Comparison of ENCODE assay signal across 13 cellular contexts in genomic region chr1:59596956-59597355, GRCh38.
DNase-seq lines count a peak whose midpoint lies in the region; ATAC-seq and TF ChIP-seq lines count a peak whose summit lies in the region.
"Had no signal": no experiment of that assay in that cellular context is flagged by ENCODE, and none has a peak within 500 bp of the region (broad histone marks: within the 10 kb centered on the region; RNA-seq: fewer than 3 reads in every experiment).

No MANE protein-coding gene starts in this region.

- BruUV-seq in PC-3 (replicated peaks; lab: Mats Ljungman, UMichigan) (TSS peak; percentile 71), mammary epithelial cell (replicated peaks; lab: Mats Ljungman, UMichigan) (TSS peak; percentile 59)

- H3K9me3 ChIP-seq in PC-3 (ENCODE audit: low read length) (no peaks in the 10 kb centered on the region), mammary epithelial cell (replicated peaks; ENCODE audit: insufficient read depth, low read length) (no peaks in the 10 kb centered on the region), osteoblast (ENCODE audit: low read depth, low read length) (no peaks in the 10 kb centered on the region), thyroid gland (no peaks in the 10 kb centered on the region), upper lobe of left lung (no peaks in the 10 kb centered on the region)
- H3K9me3 ChIP-seq: BLaER1 treated with 17β-estradiol and CSF1 and Interleukin-3, amounts not matched to agents 10 nM and 100 nM; left lung had no signal

- ATAC-seq in PC-3 (no peak), upper lobe of left lung (ENCODE audit: low FRiP score in 2 of 2) (no peak)
- ATAC-seq: HCT116, left lung had no signal

- no peaks in the 10 kb centered on the region for H4K20me1 ChIP-seq in PC-3 (ENCODE audit: low read length)
- no peaks in the 10 kb centered on the region for H4K20me1 ChIP-seq in mammary epithelial cell (ENCODE audit: insufficient read depth, low read length)
- H4K20me1 ChIP-seq in osteoblast (ENCODE audit: insufficient read depth, low read length), result no peaks in the 10 kb centered on the region
- H4K20me1 ChIP-seq: BLaER1 treated with 17β-estradiol and CSF1 and Interleukin-3, amounts not matched to agents 10 nM and 100 nM had no signal

- 62% methylated on average over 1 of the region's 1 CpG for WGBS in mammary epithelial cell (ENCODE audit: low coverage, missing lambda C conversion rate)
- 100% methylated on average over 1 of the region's 1 CpG for WGBS in thyroid gland, 2 donors
- WGBS in upper lobe of left lung, 2 donors, result 96 to 100% methylated on average over 1 of the region's 1 CpG

- H2AFZ ChIP-seq in PC-3 (ENCODE audit: low read length) (peak overlapping the region; percentile 19; the same call in 1 of the 2 replicates), mammary epithelial cell (ENCODE audit: low read depth, low read length) (peak overlapping the region; percentile 70), osteoblast (ENCODE audit: low read length) (no peak overlapping the region)

- in situ Hi-C loops in mammary epithelial cell (cut with MboI; ENCODE audit: low sequenced_read_pairs in 2 of 2), result no loop called here

- dilution Hi-C loops in mammary epithelial cell (cut with HindIII; ENCODE audit: low sequenced_read_pairs), result no loop called here

- no peak for TF ChIP-seq EP300 in upper lobe of left lung (IDR thresholded peaks at IDR 0.05)

- peak overlapping the region; percentile 60 for H3K4me2 ChIP-seq in PC-3 (ENCODE audit: low read length)
- H3K4me2 ChIP-seq in mammary epithelial cell (ENCODE audit: insufficient read depth, low read depth, low read length), result peak overlapping the region; percentile 49
- no peak overlapping the region for H3K4me2 ChIP-seq in osteoblast (ENCODE audit: insufficient read depth, low read length)

- intact Hi-C loops in PC-3 (cut with micrococcal nuclease) (loop anchor here (1.0 to 10.0 kb wide), 6 partner anchors 27 to 812 kb away; partner anchors contain the start of genes FGGY and JUN), mammary epithelial cell (cut with micrococcal nuclease) (loop anchor here (2.0 to 10.0 kb wide), 3 partner anchors 76 to 812 kb away; partner anchors contain the start of gene JUN), thyroid gland (cut with DNase I) (no loop called here)

- DNase-seq in PC-3 (no peak), mammary epithelial cell (peak; percentile 70), osteoblast (ENCODE audit: insufficient read length, low spot score, missing footprints) (no peak), thyroid gland (no peak), upper lobe of left lung (no peak), HuH-7 (ENCODE audit: low spot score) (no peak)
- no peak for DNase-seq in central memory CD4-positive, alpha-beta T cell
- DNase-seq: activated T-cell treated with anti-CD3 and anti-CD28 coated beads for 4 hours, left lung, NCI-H2107, NCI-H524 treated with DMSO at 0.1 percent for 48 hours had no signal

- TF ChIP-seq POLR2A in thyroid gland (IDR thresholded peaks at IDR 0.05) (no peak), upper lobe of left lung (IDR thresholded peaks at IDR 0.05) (no peak)

- H3K27me3 ChIP-seq in PC-3 (ENCODE audit: low read length) (no peaks in the 10 kb centered on the region), mammary epithelial cell (ENCODE audit: insufficient read depth, low read length) (no peaks in the 10 kb centered on the region), osteoblast (ENCODE audit: insufficient read depth, low read length) (no peaks in the 10 kb centered on the region), thyroid gland (no peaks in the 10 kb centered on the region), upper lobe of left lung (no peaks in the 10 kb centered on the region)
- H3K27me3 ChIP-seq: BLaER1 treated with 17β-estradiol and CSF1 and Interleukin-3, amounts not matched to agents 10 nM and 100 nM; left lung had no signal

- no peaks in the 10 kb centered on the region for H3K9me2 ChIP-seq in PC-3 (replicated peaks; ENCODE audit: low read length)

- TF ChIP-seq CTCF in PC-3 (conservative IDR thresholded peaks at IDR 0.05; ENCODE audit: low read depth, low read length) (no peak), mammary epithelial cell (conservative IDR thresholded peaks at IDR 0.05 in 1 of 2, IDR thresholded peaks at IDR 0.05 in 1 of 2; ENCODE audit: extremely low read depth in 1 of 2, insufficient read depth in 1 of 2, low read depth in 1 of 2, low read length in 2 of 2) (no peak), osteoblast (IDR thresholded peaks at IDR 0.05; ENCODE audit: extremely low read depth, low read depth, low read length) (no peak), thyroid gland (IDR thresholded peaks at IDR 0.05) (no peak), upper lobe of left lung (IDR thresholded peaks at IDR 0.05) (no peak)

- H3K4me1 ChIP-seq in PC-3 (ENCODE audit: insufficient read depth, low read length) (peaks cover 25% of the 10 kb centered on the region), mammary epithelial cell (ENCODE audit: insufficient read depth, low read length) (peaks cover 40% of the 10 kb centered on the region), osteoblast (ENCODE audit: insufficient read depth, low read length) (peaks cover 15% of the 10 kb centered on the region), thyroid gland (peaks cover 12 to 20% of the 10 kb centered on the region in 2 donors), upper lobe of left lung (peaks cover 5 to 25% (median 8%) of the 10 kb centered on the region in 4 donors)

- POLR2A ChIA-PET in PC-3 (lab: Charles Lee; ENCODE audit: unreplicated experiment), result interaction anchor here (0.7 kb wide), 1 partner anchor 97 kb away, joined by 16 read pairs; no protein-coding TSS in a partner anchor

- no peaks in the 10 kb centered on the region for H3K79me2 ChIP-seq in PC-3 (ENCODE audit: low read length)
- H3K79me2 ChIP-seq in mammary epithelial cell (ENCODE audit: insufficient read depth, low read length), result no peaks in the 10 kb centered on the region
- H3K79me2 ChIP-seq in osteoblast (ENCODE audit: insufficient read depth, low read length), result no peaks in the 10 kb centered on the region

- CTCF ChIA-PET in PC-3 (lab: Charles Lee), result interaction anchor here (0.7 kb wide), 1 partner anchor 102 kb away, joined by 15 read pairs; no protein-coding TSS in a partner anchor
- CTCF ChIA-PET in mammary epithelial cell (lab: Charles Lee; ENCODE audit: low non-redundant PET), result interaction anchor here (0.6 to 0.7 kb wide), 2 partner anchors 8 to 162 kb away, joined by 3 to 15 read pairs; no protein-coding TSS in a partner anchor

- H3K9ac ChIP-seq in PC-3 (ENCODE audit: low read length) (peak overlapping the region; percentile 62), mammary epithelial cell (ENCODE audit: insufficient read depth, low read length) (peak overlapping the region; percentile 60)
- H3K9ac ChIP-seq: BLaER1 treated with 17β-estradiol and CSF1 and Interleukin-3, amounts not matched to agents 10 nM and 100 nM had no signal

- H3K4me3 ChIP-seq in PC-3 (ENCODE audit: low read length) (no peak overlapping the region), mammary epithelial cell (replicated peaks in 1 of 3; ENCODE audit: insufficient read depth in 1 of 3, low read depth in 2 of 3, low read length in 3 of 3) (no peak overlapping the region), osteoblast (ENCODE audit: insufficient read depth, low read length) (no peak overlapping the region), thyroid gland (replicated peaks in 1 of 3) (no peak overlapping the region), upper lobe of left lung (no peak overlapping the region)
- H3K4me3 ChIP-seq: BLaER1 treated with 17β-estradiol and CSF1 and Interleukin-3, amounts not matched to agents 10 nM and 100 nM; left lung had no signal

- H3K27ac ChIP-seq in PC-3 (ENCODE audit: low read length) (peak overlapping the region; percentile 94), mammary epithelial cell (ENCODE audit: insufficient read depth, low read depth, low read length) (peak overlapping the region; percentile 87), osteoblast (ENCODE audit: low read depth, low read length) (peak overlapping the region; percentile 38), thyroid gland (peak overlapping the region in 2 of 3 donors; percentile 19 to 62), upper lobe of left lung (peak overlapping the region in 1 of 4 donors; percentile 34)
- H3K27ac ChIP-seq: BLaER1 treated with 17β-estradiol and CSF1 and Interleukin-3, amounts not matched to agents 10 nM and 100 nM had no signal

- H3F3A ChIP-seq in PC-3 (ENCODE audit: low read length, unreplicated experiment), result no peaks in the 10 kb centered on the region

- H3K36me3 ChIP-seq in PC-3 (ENCODE audit: low read depth, low read length) (no peaks in the 10 kb centered on the region), mammary epithelial cell (ENCODE audit: insufficient read depth, low read length) (no peaks in the 10 kb centered on the region), osteoblast (ENCODE audit: insufficient read depth, low read length) (no peaks in the 10 kb centered on the region), thyroid gland (no peaks in the 10 kb centered on the region), upper lobe of left lung (no peaks in the 10 kb centered on the region)
- H3K36me3 ChIP-seq: BLaER1 treated with 17β-estradiol and CSF1 and Interleukin-3, amounts not matched to agents 10 nM and 100 nM; left lung had no signal
